In the genomic region with DNA sequence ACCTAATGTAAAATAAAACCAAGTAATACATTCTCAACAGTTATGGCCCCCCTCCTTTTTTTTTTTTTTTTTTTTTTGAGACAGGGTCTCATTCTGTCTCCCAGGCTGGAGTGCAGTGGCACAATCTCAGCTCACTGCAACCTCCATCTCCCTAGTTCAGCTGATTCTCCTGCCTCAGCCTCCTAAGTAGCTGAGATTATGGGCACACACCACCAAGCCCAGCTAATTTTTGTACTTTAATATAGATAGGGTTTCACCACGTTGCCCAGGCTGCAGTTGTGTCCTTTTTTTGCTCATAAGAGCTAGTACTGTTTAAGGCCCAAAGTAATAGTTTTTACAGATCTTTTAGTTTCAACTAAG, we compare ENCODE assay signal across 20 cellular contexts. TPM values are rescaled to one million over a fixed set of nuclear protein-coding genes. Genes with fewer than 3 reads are reported as not detected.
DNase-seq lines count a peak whose midpoint lies in the region; ATAC-seq and TF ChIP-seq lines count a peak whose summit lies in the region.
"Had no signal": no experiment of that assay in that cellular context is flagged by ENCODE, and none has a peak within 500 bp of the region (broad histone marks: within the 10 kb centered on the region; RNA-seq: fewer than 3 reads in every experiment).

No MANE protein-coding gene starts in this region.

- no peak for DNase-seq in activated naive CD4-positive, alpha-beta T cell treated with anti-CD3 and anti-CD28 coated beads for 36 hours
- DNase-seq in activated naive CD4-positive, alpha-beta T cell treated with Interleukin-2 at 50 U/mL for 16 hours: no peak
- DNase-seq in chondrocyte (ENCODE audit: low spot score) (peak; percentile 1), smooth muscle cell (lab: John Stamatoyannopoulos, UW; ENCODE audit: unreplicated experiment) (no peak), left ventricle myocardium inferior (no peak), OCI-M1 (lab: John Stamatoyannopoulos, UW) (no peak)
- DNase-seq in activated CD8-positive, alpha-beta memory T cell treated with anti-CD3 and anti-CD28 coated beads, Interleukin-2, amount 10 ng/mL, durations not matched to agents 7 days and 5 days: no peak
- DNase-seq: activated effector memory CD4-positive, alpha-beta T cell treated with anti-CD3 and anti-CD28 coated beads, Interleukin-2, amount 50 U/mL, for 16 hours; COR-L47; NCI-H1105; NCI-H510A treated with DMSO at 0.1 percent for 48 hours; SHP77 treated with DMSO at 0.1 percent for 48 hours had no signal

- H3K36me3 ChIP-seq in HUES6 (ENCODE audit: control insufficient read depth, insufficient read depth, low read length) (peaks cover 91% of the 10 kb centered on the region), smooth muscle cell (ENCODE audit: low read depth) (peaks cover 3% of the 10 kb centered on the region), left ventricle myocardium inferior (peaks cover 86% of the 10 kb centered on the region)
- H3K36me3 ChIP-seq: neural progenitor cell had no signal

- peaks cover 28% of the 10 kb centered on the region for H3K36me3 Mint-ChIP-seq in activated naive CD4-positive, alpha-beta T cell treated with anti-CD3 and anti-CD28 coated beads for 36 hours (ENCODE audit: low read depth)
- H3K36me3 Mint-ChIP-seq in chondrocyte (ENCODE audit: low read depth): peaks cover 24% of the 10 kb centered on the region
- peaks cover 24% of the 10 kb centered on the region for H3K36me3 Mint-ChIP-seq in activated CD8-positive, alpha-beta memory T cell treated with anti-CD3 and anti-CD28 coated beads, Interleukin-2, amount 10 ng/mL, durations not matched to agents 7 days and 5 days

- H3K27ac Mint-ChIP-seq in activated naive CD4-positive, alpha-beta T cell treated with anti-CD3 and anti-CD28 coated beads for 36 hours: peak overlapping the region; percentile 77
- H3K27ac Mint-ChIP-seq in chondrocyte (ENCODE audit: unreplicated experiment): peak overlapping the region; percentile 84
- H3K27ac Mint-ChIP-seq in activated CD8-positive, alpha-beta memory T cell treated with anti-CD3 and anti-CD28 coated beads, Interleukin-2, amount 10 ng/mL, durations not matched to agents 7 days and 5 days: no peak overlapping the region
- H3K27ac Mint-ChIP-seq: neural progenitor cell; T-helper 2 cell treated with Interferon-gamma antibody and Interleukin-4, amounts not matched to agents 5 μg/mL and 100 μg/mL, for 36 hours; type B pancreatic cell; WTC11 had no signal

- TF ChIP-seq CTCF in chondrocyte (IDR thresholded peaks at IDR 0.05) (no peak), smooth muscle cell (IDR thresholded peaks at IDR 0.05; ENCODE audit: borderline replicate concordance, insufficient read depth, poor library complexity, severe bottlenecking) (no peak), left ventricle myocardium inferior (IDR thresholded peaks at IDR 0.05; ENCODE audit: borderline replicate concordance) (no peak)

- no peak overlapping the region for H3K4me2 ChIP-seq in smooth muscle cell
- H3K4me2 ChIP-seq: neural progenitor cell had no signal

- 73% methylated on average over 1 of the region's 1 CpG for WGBS in smooth muscle cell (ENCODE audit: low lambda C conversion rate)

- ATAC-seq in activated CD8-positive, alpha-beta memory T cell treated with anti-CD3 and anti-CD28 coated beads, Interleukin-2, amount 10 ng/mL, durations not matched to agents 7 days and 5 days: no peak
- ATAC-seq: body of pancreas, WTC11 had no signal

- H3K27me3 Mint-ChIP-seq in activated naive CD4-positive, alpha-beta T cell treated with anti-CD3 and anti-CD28 coated beads for 36 hours (ENCODE audit: low read depth): no peaks in the 10 kb centered on the region
- no peaks in the 10 kb centered on the region for H3K27me3 Mint-ChIP-seq in chondrocyte (ENCODE audit: low read depth)
- no peaks in the 10 kb centered on the region for H3K27me3 Mint-ChIP-seq in activated CD8-positive, alpha-beta memory T cell treated with anti-CD3 and anti-CD28 coated beads, Interleukin-2, amount 10 ng/mL, durations not matched to agents 7 days and 5 days
- H3K27me3 Mint-ChIP-seq: type B pancreatic cell had no signal

- peaks cover 7% of the 10 kb centered on the region for H3K4me1 Mint-ChIP-seq in activated naive CD4-positive, alpha-beta T cell treated with anti-CD3 and anti-CD28 coated beads for 36 hours (ENCODE audit: low read depth)
- H3K4me1 Mint-ChIP-seq in chondrocyte (ENCODE audit: low read depth): peaks cover 10% of the 10 kb centered on the region
- no peaks in the 10 kb centered on the region for H3K4me1 Mint-ChIP-seq in activated CD8-positive, alpha-beta memory T cell treated with anti-CD3 and anti-CD28 coated beads, Interleukin-2, amount 10 ng/mL, durations not matched to agents 7 days and 5 days
- H3K4me1 Mint-ChIP-seq: neural progenitor cell, WTC11 had no signal

- no peaks in the 10 kb centered on the region for H3K79me2 ChIP-seq in smooth muscle cell (ENCODE audit: low read depth)

- no peak overlapping the region for H3K4me3 ChIP-seq in HUES6 (ENCODE audit: low read depth, low read length)
- no peak overlapping the region for H3K4me3 ChIP-seq in smooth muscle cell
- H3K4me3 ChIP-seq in left ventricle myocardium inferior: no peak overlapping the region
- H3K4me3 ChIP-seq: body of pancreas, coronary artery, neural progenitor cell, stomach had no signal

- H3K4me3 Mint-ChIP-seq in activated naive CD4-positive, alpha-beta T cell treated with anti-CD3 and anti-CD28 coated beads for 36 hours: no peak overlapping the region
- H3K4me3 Mint-ChIP-seq in chondrocyte (ENCODE audit: unreplicated experiment): no peak overlapping the region
- H3K4me3 Mint-ChIP-seq in activated CD8-positive, alpha-beta memory T cell treated with anti-CD3 and anti-CD28 coated beads, Interleukin-2, amount 10 ng/mL, durations not matched to agents 7 days and 5 days: no peak overlapping the region
- H3K4me3 Mint-ChIP-seq: neural progenitor cell; T-helper 2 cell treated with Interferon-gamma antibody and Interleukin-4, amounts not matched to agents 5 μg/mL and 100 μg/mL, for 36 hours; type B pancreatic cell; WTC11 had no signal

- intact Hi-C loops in activated naive CD4-positive, alpha-beta T cell treated with anti-CD3 and anti-CD28 coated beads for 36 hours (cut with micrococcal nuclease): no loop called here
- intact Hi-C loops in left ventricle myocardium inferior (cut with micrococcal nuclease): no loop called here

- H3K27me3 ChIP-seq in HUES6 (ENCODE audit: control insufficient read depth, insufficient read depth, low read length) (no peaks in the 10 kb centered on the region), smooth muscle cell (ENCODE audit: low read depth) (no peaks in the 10 kb centered on the region), left ventricle myocardium inferior (ENCODE audit: low read depth) (no peaks in the 10 kb centered on the region)
- H3K27me3 ChIP-seq: body of pancreas, neural progenitor cell, stomach had no signal

- no peaks in the 10 kb centered on the region for H4K20me1 ChIP-seq in smooth muscle cell (ENCODE audit: low read depth)

- H3K9ac ChIP-seq in HUES6 (ENCODE audit: low read length) (no peak overlapping the region), smooth muscle cell (ENCODE audit: low read depth) (no peak overlapping the region)
- H3K9ac ChIP-seq: neural progenitor cell had no signal

- H3K27ac ChIP-seq in HUES6 (ENCODE audit: low read depth, low read length) (peak overlapping the region; percentile 80; the same call in 1 of the 2 replicates), smooth muscle cell (ENCODE audit: low read depth) (peak overlapping the region; percentile 74), left ventricle myocardium inferior (replicated peaks) (no peak overlapping the region)
- H3K27ac ChIP-seq: body of pancreas, coronary artery, neural progenitor cell, stomach had no signal

- no peak overlapping the region for H2AFZ ChIP-seq in smooth muscle cell (ENCODE audit: low read depth)
- H2AFZ ChIP-seq: neural progenitor cell had no signal

- no peaks in the 10 kb centered on the region for H3K4me1 ChIP-seq in HUES6 (ENCODE audit: control insufficient read depth, insufficient read depth, low read length)
- H3K4me1 ChIP-seq in smooth muscle cell (ENCODE audit: low read depth): no peaks in the 10 kb centered on the region
- no peaks in the 10 kb centered on the region for H3K4me1 ChIP-seq in left ventricle myocardium inferior
- H3K4me1 ChIP-seq: neural progenitor cell had no signal

- CTCF ChIA-PET in activated naive CD4-positive, alpha-beta T cell treated with anti-CD3 and anti-CD28 coated beads for 36 hours (lab: Charles Lee): interaction anchor here (0.6 to 1.0 kb wide), 3 partner anchors 17 to 1350 kb away, joined by 3 to 4 read pairs (median 3); no protein-coding TSS in a partner anchor
- CTCF ChIA-PET in activated CD8-positive, alpha-beta memory T cell treated with anti-CD3 and anti-CD28 coated beads, Interleukin-2, amount 10 ng/mL, durations not matched to agents 7 days and 5 days (lab: Charles Lee): interaction anchor here (0.9 kb wide), 1 partner anchor 58 kb away, joined by 3 read pairs; the partner anchor contains the start of gene NDUFAB1

- H3F3A ChIP-seq in smooth muscle cell (ENCODE audit: low read depth): peaks cover 8% of the 10 kb centered on the region

- no peaks in the 10 kb centered on the region for H3K9me3 Mint-ChIP-seq in activated naive CD4-positive, alpha-beta T cell treated with anti-CD3 and anti-CD28 coated beads for 36 hours
- no peaks in the 10 kb centered on the region for H3K9me3 Mint-ChIP-seq in chondrocyte (ENCODE audit: low read depth)
- H3K9me3 Mint-ChIP-seq in activated CD8-positive, alpha-beta memory T cell treated with anti-CD3 and anti-CD28 coated beads, Interleukin-2, amount 10 ng/mL, durations not matched to agents 7 days and 5 days (ENCODE audit: low read depth): no peaks in the 10 kb centered on the region
- H3K9me3 Mint-ChIP-seq: neural progenitor cell; T-helper 2 cell treated with Interferon-gamma antibody and Interleukin-4, amounts not matched to agents 5 μg/mL and 100 μg/mL, for 36 hours; type B pancreatic cell; WTC11 had no signal

- H3K9me3 ChIP-seq in HUES6 (ENCODE audit: control insufficient read depth, insufficient read depth, low read depth, low read length) (no peaks in the 10 kb centered on the region), smooth muscle cell (replicated peaks; ENCODE audit: low read depth) (no peaks in the 10 kb centered on the region), left ventricle myocardium inferior (replicated peaks) (no peaks in the 10 kb centered on the region)
- H3K9me3 ChIP-seq: body of pancreas, stomach had no signal

RNA-seq across cellular contexts. Expression of gene EARS2, which starts 18.3 kb away (rescaled TPM):
- total RNA-seq in activated naive CD4-positive, alpha-beta T cell treated with anti-CD3 and anti-CD28 coated beads for 36 hours: 10 to 100 TPM; 23.7 to 25.1 TPM
- total RNA-seq in chondrocyte (13.3 to 21.4 TPM (median 13.9 TPM) in 3 replicates), smooth muscle cell (14.3 and 32.8 TPM in 2 replicates), left ventricle myocardium inferior (21.1 TPM)
- 13.0 and 22.8 TPM in 2 replicates for polyA plus RNA-seq in smooth muscle cell
- total RNA-seq in activated CD8-positive, alpha-beta memory T cell treated with anti-CD3 and anti-CD28 coated beads, Interleukin-2, amount 10 ng/mL, durations not matched to agents 7 days and 5 days: 10 to 100 TPM; 14.3 to 15.9 TPM

RNA-seq across cellular contexts. Expression of gene UBFD1, which starts 18.6 kb away (rescaled TPM):
- total RNA-seq in activated naive CD4-positive, alpha-beta T cell treated with anti-CD3 and anti-CD28 coated beads for 36 hours: 10 to 100 TPM; 52.3 to 54.6 TPM
- total RNA-seq in chondrocyte: 103 to 107 TPM (median 105 TPM) in 3 replicates
- total RNA-seq in smooth muscle cell: 69.3 and 111 TPM in 2 replicates
- polyA plus RNA-seq in smooth muscle cell: 31.9 and 35.5 TPM in 2 replicates
- 61.4 TPM for total RNA-seq in left ventricle myocardium inferior
- 10 to 100 TPM; 46.1 to 64.7 TPM for total RNA-seq in activated CD8-positive, alpha-beta memory T cell treated with anti-CD3 and anti-CD28 coated beads, Interleukin-2, amount 10 ng/mL, durations not matched to agents 7 days and 5 days

RNA-seq across cellular contexts. Expression of gene GGA2, which starts 28.6 kb away (rescaled TPM):
- 10 to 100 TPM; 53.0 to 62.7 TPM for total RNA-seq in activated naive CD4-positive, alpha-beta T cell treated with anti-CD3 and anti-CD28 coated beads for 36 hours
- total RNA-seq in chondrocyte (37.2 to 43.0 TPM (median 40.4 TPM) in 3 replicates), smooth muscle cell (27.7 and 42.5 TPM in 2 replicates), left ventricle myocardium inferior (59.4 TPM)
- polyA plus RNA-seq in smooth muscle cell: 32.2 TPM in 2 replicates
- total RNA-seq in activated CD8-positive, alpha-beta memory T cell treated with anti-CD3 and anti-CD28 coated beads, Interleukin-2, amount 10 ng/mL, durations not matched to agents 7 days and 5 days: 100 to 1,000 TPM; 112 to 115 TPM

RNA-seq across cellular contexts. Expression of gene NDUFAB1, which starts 57.2 kb away (rescaled TPM):
- total RNA-seq in activated naive CD4-positive, alpha-beta T cell treated with anti-CD3 and anti-CD28 coated beads for 36 hours: 100 to 1,000 TPM; 163 to 170 TPM
- 62.5 to 79.2 TPM (median 62.6 TPM) in 3 replicates for total RNA-seq in chondrocyte
- total RNA-seq in smooth muscle cell: 172 and 192 TPM in 2 replicates
- 223 and 252 TPM in 2 replicates for polyA plus RNA-seq in smooth muscle cell
- total RNA-seq in left ventricle myocardium inferior: 464 TPM
- 100 to 1,000 TPM in 1 of 2 experiments, 10 to 100 TPM in 1; 90.2 to 111 TPM for total RNA-seq in activated CD8-positive, alpha-beta memory T cell treated with anti-CD3 and anti-CD28 coated beads, Interleukin-2, amount 10 ng/mL, durations not matched to agents 7 days and 5 days
